In the genomic region with DNA sequence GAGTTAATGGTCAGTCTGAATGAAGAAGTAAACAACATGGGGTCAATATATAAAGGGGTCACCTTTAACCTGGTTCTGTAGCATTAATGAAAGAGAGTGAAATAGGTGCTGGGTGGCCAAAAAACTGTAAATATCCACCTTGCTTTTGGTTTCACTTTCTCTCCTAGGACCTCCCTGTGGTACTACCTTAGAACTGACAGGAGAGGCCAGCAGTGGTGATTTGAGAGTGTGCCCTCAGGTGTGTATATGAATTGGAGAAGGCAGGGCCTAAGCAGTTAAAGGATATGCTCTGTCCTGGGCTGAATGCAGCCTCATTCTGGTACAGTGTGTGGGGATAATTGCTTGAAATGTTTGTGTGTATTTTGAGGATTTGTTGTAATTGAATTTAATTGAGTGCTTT, we compare ENCODE assay signal across 8 cellular contexts.
DNase-seq lines count a peak whose midpoint lies in the region; ATAC-seq, FAIRE-seq and TF ChIP-seq lines count a peak whose summit lies in the region.

No MANE protein-coding gene starts in this region.

- in situ Hi-C loops in GM23248 (cut with MboI), result no loop called here

- H3K9me2 ChIP-seq in GM23248 (ENCODE audit: insufficient read depth), result no peaks in the 10 kb centered on the region

- TF ChIP-seq CTCF in DND-41 (IDR thresholded peaks at IDR 0.05; ENCODE audit: borderline replicate concordance, extremely low read depth, low read length, poor library complexity, severe bottlenecking) (no peak), bronchial epithelial cell (IDR thresholded peaks at IDR 0.05; ENCODE audit: insufficient read depth, low read length, severe bottlenecking) (no peak), BE2C (IDR thresholded peaks at IDR 0.05; ENCODE audit: low read depth, low read length) (no peak)

- no peak for DNase-seq in DND-41
- peak; percentile 7 for DNase-seq in bronchial epithelial cell (ENCODE audit: low read depth)
- no peak for DNase-seq in BE2C
- no peak for DNase-seq in GM23248
- no peak for DNase-seq in islet precursor cell
- DNase-seq in Right ventricle myocardium superior, result no peak

- H3K4me2 ChIP-seq in DND-41 (ENCODE audit: insufficient read depth, low read length) (no peak overlapping the region), GM23248 (ENCODE audit: unreplicated experiment) (no peak overlapping the region)

- no peak overlapping the region for H2AFZ ChIP-seq in DND-41 (ENCODE audit: low read depth, low read length)
- H2AFZ ChIP-seq in GM23248, result no peak overlapping the region

- intact Hi-C loops in Right ventricle myocardium superior (cut with DNase I), result no loop called here

- H3K36me3 ChIP-seq in DND-41 (ENCODE audit: insufficient read depth, low read length), result no peaks in the 10 kb centered on the region
- H3K36me3 ChIP-seq in bronchial epithelial cell (ENCODE audit: control insufficient read depth, insufficient read depth, low read length), result no peaks in the 10 kb centered on the region
- H3K36me3 ChIP-seq in BE2C, result no peaks in the 10 kb centered on the region
- no peaks in the 10 kb centered on the region for H3K36me3 ChIP-seq in GM23248 (ENCODE audit: low read depth)

- H3F3A ChIP-seq in GM23248 (ENCODE audit: insufficient read depth), result peaks cover 13% of the 10 kb centered on the region

- H3K27me3 ChIP-seq in DND-41 (ENCODE audit: insufficient read depth, low read length, poor library complexity), result no peaks in the 10 kb centered on the region
- no peaks in the 10 kb centered on the region for H3K27me3 ChIP-seq in bronchial epithelial cell (ENCODE audit: control insufficient read depth, insufficient read depth, low read length)
- peaks cover under 1% of the 10 kb centered on the region for H3K27me3 ChIP-seq in BE2C
- H3K27me3 ChIP-seq in GM23248 (replicated peaks; ENCODE audit: insufficient read depth), result no peaks in the 10 kb centered on the region

- H3K79me2 ChIP-seq in DND-41 (ENCODE audit: insufficient read depth, low read length), result no peaks in the 10 kb centered on the region
- no peaks in the 10 kb centered on the region for H3K79me2 ChIP-seq in GM23248 (ENCODE audit: insufficient read depth)

- H3K9me3 ChIP-seq in DND-41 (ENCODE audit: insufficient read depth, low read length, severe bottlenecking), result no peaks in the 10 kb centered on the region
- H3K9me3 ChIP-seq in BE2C, result no peaks in the 10 kb centered on the region
- H3K9me3 ChIP-seq in GM23248 (ENCODE audit: low read depth), result no peaks in the 10 kb centered on the region

- H3K4me3 ChIP-seq in DND-41 (ENCODE audit: low read depth in 1 of 2, low read length in 2 of 2) (no peak overlapping the region), bronchial epithelial cell (ENCODE audit: low read depth, low read length) (no peak overlapping the region), BE2C (ENCODE audit: low read depth, low read length) (no peak overlapping the region), GM23248 (no peak overlapping the region)

- H3K4me1 ChIP-seq in DND-41 (ENCODE audit: insufficient read depth, low read length) (peaks cover 9% of the 10 kb centered on the region; the same call in 1 of the 2 replicates), BE2C (no peaks in the 10 kb centered on the region), GM23248 (ENCODE audit: insufficient read depth) (peaks cover 20% of the 10 kb centered on the region)

- peak; percentile 66 for ATAC-seq in DND-41 (ENCODE audit: insufficient read depth, low read depth)
- peak; percentile 74 for ATAC-seq in GM19452 (IDR thresholded peaks at IDR 0.05; ENCODE audit: unreplicated experiment)
- ATAC-seq in HG03378 (IDR thresholded peaks at IDR 0.05; ENCODE audit: unreplicated experiment), result peak; percentile 71
- no peak for ATAC-seq in Right ventricle myocardium superior (ENCODE audit: poor library complexity)

- H3K27ac ChIP-seq in DND-41 (ENCODE audit: low read length) (no peak overlapping the region), GM23248 (no peak overlapping the region)

- H4K20me1 ChIP-seq in DND-41 (ENCODE audit: insufficient read depth, low read length) (no peaks in the 10 kb centered on the region), GM23248 (ENCODE audit: insufficient read depth) (no peaks in the 10 kb centered on the region)

- no peak for FAIRE-seq in bronchial epithelial cell (lab: Jason Lieb, UNC)

- H3K9ac ChIP-seq in DND-41 (ENCODE audit: low read depth, low read length) (no peak overlapping the region), GM23248 (no peak overlapping the region)
